31 cellular contexts compared by ENCODE assay signal in genomic region chr18:49072940-49073339, GRCh38.
DNase-seq lines count a peak whose midpoint lies in the region; ATAC-seq, FAIRE-seq and TF ChIP-seq lines count a peak whose summit lies in the region.
"Had no signal": no experiment of that assay in that cellular context is flagged by ENCODE, and none has a peak within 500 bp of the region (broad histone marks: within the 10 kb centered on the region; RNA-seq: fewer than 3 reads in every experiment).

No MANE protein-coding gene starts in this region.

- H3K4me3 ChIP-seq in GM23248 (peak overlapping the region; percentile 48), K562 (no peak overlapping the region), hepatocyte (peak overlapping the region; percentile 1), stomach (no peak overlapping the region)
- H3K4me3 ChIP-seq: PC-9, spleen, transverse colon had no signal

- H3K9me3 ChIP-seq in GM23248 (ENCODE audit: low read depth) (no peaks in the 10 kb centered on the region), K562 (replicated peaks; ENCODE audit: control insufficient read depth, insufficient read depth, low read depth, low read length) (no peaks in the 10 kb centered on the region), hepatocyte (ENCODE audit: low read depth) (no peaks in the 10 kb centered on the region), stomach (no peaks in the 10 kb centered on the region)
- H3K9me3 ChIP-seq: spleen, transverse colon had no signal

- H3K79me2 ChIP-seq in GM23248 (ENCODE audit: insufficient read depth) (no peaks in the 10 kb centered on the region), K562 (ENCODE audit: control insufficient read depth, insufficient read depth, low read length) (no peaks in the 10 kb centered on the region), hepatocyte (no peaks in the 10 kb centered on the region)

- no peaks in the 10 kb centered on the region for H4K20me1 ChIP-seq in GM23248 (ENCODE audit: insufficient read depth)
- no peaks in the 10 kb centered on the region for H4K20me1 ChIP-seq in K562 (replicated peaks; ENCODE audit: control insufficient read depth, insufficient read depth, low read length)
- no peaks in the 10 kb centered on the region for H4K20me1 ChIP-seq in hepatocyte (ENCODE audit: insufficient read depth, poor library complexity, severe bottlenecking)

- intact Hi-C loops in K562 (cut with micrococcal nuclease): no loop called here
- intact Hi-C loops in stomach (cut with DNase I; ENCODE audit: low total_unique reads): no loop called here

- TF ChIP-seq RAD21 in K562 (CRISPR knock-in tag; conservative IDR thresholded peaks at IDR 0.05 in 1 of 2, IDR thresholded peaks at IDR 0.05 in 1 of 2): no peak

- H3F3A ChIP-seq in GM23248 (ENCODE audit: insufficient read depth): no peaks in the 10 kb centered on the region; the same call in 1 of the 2 replicates

- in situ Hi-C loops in GM23248 (cut with MboI): loop anchor here (25.0 kb wide), 1 partner anchor 386 kb away; no protein-coding TSS in a partner anchor
- in situ Hi-C loops in K562 (cut with MboI): no loop called here

- BruUV-seq in K562 (replicated peaks; lab: Mats Ljungman, UMichigan): no TSS peak

- H3K9ac ChIP-seq in GM23248 (peak overlapping the region; percentile 47), K562 (ENCODE audit: insufficient read depth in 1 of 2, low read depth in 2 of 2, low read length in 2 of 2) (peak overlapping the region in 1 of 2 experiments; percentile 42; a peak in 1 of 4 replicates)

- DNase-seq in GM23248: peak; percentile 50
- no peak for DNase-seq in K562 (ENCODE audit: extremely low read depth in 1 of 4, low spot score in 3 of 4)
- DNase-seq in hepatocyte (ENCODE audit: low spot score): no peak
- no peak for DNase-seq in stomach
- no peak for DNase-seq in caudate nucleus (lab: John Stamatoyannopoulos, UW)
- no peak for DNase-seq in activated CD4-positive, CD25-positive, alpha-beta regulatory T cell (lab: John Stamatoyannopoulos, UW)
- no peak for DNase-seq in GM20000 (ENCODE audit: low spot score)
- DNase-seq in epidermal melanocyte (ENCODE audit: insufficient read length, low spot score): no peak
- DNase-seq: activated CD4-positive, alpha-beta memory T cell treated with anti-CD3 and anti-CD28 coated beads for 36 hours; activated CD8-positive, alpha-beta memory T cell treated with anti-CD3 and anti-CD28 coated beads, Interleukin-2, amount 50 U/mL, for 48 hours; activated effector memory CD4-positive, alpha-beta T cell treated with Interleukin-2 at 50 U/mL for 16 hours; activated naive CD8-positive, alpha-beta T cell treated with anti-CD3 and anti-CD28 coated beads, Interleukin-2, amount 10 ng/mL, durations not matched to agents 7 days and 5 days; CD4-positive, CD25-positive, alpha-beta regulatory T cell; DMS153; effector memory CD8-positive, alpha-beta T cell; GDM1; glutamatergic neuron; Karpas-422; mammary epithelial cell; MV-4-11; NCI-H510A; PC-9; spleen; stimulated activated CD4-positive, alpha-beta T cell treated with anti-CD3 and anti-CD28 coated beads, Interleukin-2, amount 100 ng/mL, for 48 hours; stimulated activated naive CD4-positive, alpha-beta T cell; T1000; transverse colon had no signal

- TF ChIP-seq EP300 in K562 (IDR thresholded peaks at IDR 0.05; ENCODE audit: low read length) (no peak), stomach (IDR thresholded peaks at IDR 0.05) (no peak)

- H3K36me3 ChIP-seq in GM23248 (ENCODE audit: low read depth): no peaks in the 10 kb centered on the region
- H3K36me3 ChIP-seq in K562 (ENCODE audit: control insufficient read depth, insufficient read depth, low read length): no peaks in the 10 kb centered on the region
- H3K36me3 ChIP-seq in hepatocyte (replicated peaks; ENCODE audit: insufficient read depth, low read depth): no peaks in the 10 kb centered on the region
- no peaks in the 10 kb centered on the region for H3K36me3 ChIP-seq in stomach
- H3K36me3 ChIP-seq: spleen, transverse colon had no signal

- TF ChIP-seq POLR2A in K562 (conservative IDR thresholded peaks at IDR 0.05): no peak
- TF ChIP-seq POLR2A in stomach (IDR thresholded peaks at IDR 0.05): no peak

- H3K4me1 ChIP-seq in GM23248 (ENCODE audit: insufficient read depth) (peaks cover 11% of the 10 kb centered on the region), K562 (replicated peaks in 1 of 2; ENCODE audit: control insufficient read depth in 2 of 2, insufficient read depth in 2 of 2, low read length in 2 of 2) (peaks cover 5 to 41% of the 10 kb centered on the region in 2 experiments; a peak in 4 of 5 replicates), hepatocyte (ENCODE audit: insufficient read depth) (peaks cover 55% of the 10 kb centered on the region), stomach (peaks cover 0 to 25% (median 13%) of the 10 kb centered on the region in 4 donors)
- H3K4me1 ChIP-seq: spleen had no signal

- H3K9me2 ChIP-seq in GM23248 (ENCODE audit: insufficient read depth): no peaks in the 10 kb centered on the region
- no peaks in the 10 kb centered on the region for H3K9me2 ChIP-seq in hepatocyte (replicated peaks; ENCODE audit: insufficient read depth)

- POLR2A ChIA-PET in K562 (lab: Yijun Ruan, JAX): interaction anchor here (1.0 kb wide), 2 partner anchors 10 to 20 kb away, joined by 3 to 4 read pairs; no protein-coding TSS in a partner anchor

- TF ChIP-seq CTCF in K562 (IDR thresholded peaks at IDR 0.05 in 2 of 3, conservative IDR thresholded peaks at IDR 0.05 in 1 of 3; ENCODE audit: insufficient read depth in 2 of 3, low read depth in 1 of 3, low read length in 3 of 3) (no peak), hepatocyte (IDR thresholded peaks at IDR 0.05; ENCODE audit: poor library complexity) (no peak), stomach (IDR thresholded peaks at IDR 0.05) (no peak), GM20000 (IDR thresholded peaks at IDR 0.05; ENCODE audit: extremely low read depth, missing control alignments) (no peak)

- H2AFZ ChIP-seq in GM23248 (peak overlapping the region; percentile 35), K562 (ENCODE audit: low read depth, low read length) (peak overlapping the region; percentile 83), hepatocyte (peak overlapping the region; percentile 1)
- H2AFZ ChIP-seq: PC-9 had no signal

- H3K27ac ChIP-seq in GM23248: peak overlapping the region; percentile 44
- H3K27ac ChIP-seq in K562 (ENCODE audit: extremely low read depth, low read depth, low read length): peak overlapping the region; percentile 67
- peak overlapping the region; percentile 88 for H3K27ac ChIP-seq in hepatocyte
- peak overlapping the region in 4 of 5 donors; percentile 21 to 63 (median 30) for H3K27ac ChIP-seq in stomach
- H3K27ac ChIP-seq in caudate nucleus (ENCODE audit: low read depth, low read length): no peak overlapping the region
- H3K27ac ChIP-seq: PC-9, spleen, transverse colon had no signal

- H3K27me3 ChIP-seq in GM23248 (replicated peaks; ENCODE audit: insufficient read depth) (no peaks in the 10 kb centered on the region), K562 (ENCODE audit: control insufficient read depth in 2 of 2, insufficient read depth in 2 of 2, low read length in 2 of 2) (no peaks in the 10 kb centered on the region), hepatocyte (no peaks in the 10 kb centered on the region), stomach (no peaks in the 10 kb centered on the region)
- H3K27me3 ChIP-seq: spleen, transverse colon had no signal

- 54 to 56% methylated on average over 3 of the region's 3 CpGs for WGBS in GM23248 (ENCODE audit: low coverage in 1 of 2, low lambda C conversion rate in 2 of 2, missing lambda C conversion rate in 2 of 2), 2 experiments
- WGBS in K562 (ENCODE audit: insufficient coverage, low coverage, missing lambda C conversion rate): 3% methylated on average over 3 of the region's 3 CpGs
- 44% methylated on average over 3 of the region's 3 CpGs for WGBS in hepatocyte (ENCODE audit: low lambda C conversion rate, missing lambda C conversion rate)
- 40 to 60% (median 45%) methylated on average over 3 of the region's 3 CpGs for WGBS in stomach, 5 donors

- CTCF ChIA-PET in K562 (lab: Yijun Ruan, JAX; ENCODE audit: low intra/inter-chr PET ratio): no interaction called here

- no peak for FAIRE-seq in K562 (lab: Jason Lieb, UNC)
- FAIRE-seq: GM18507, H54 had no signal

- ATAC-seq in K562: no peak
- ATAC-seq: effector memory CD8-positive, alpha-beta T cell; esophagus mucosa; WTC11 had no signal

- H3K9me1 ChIP-seq in K562 (ENCODE audit: control insufficient read depth, insufficient read depth, low read length): no peaks in the 10 kb centered on the region

- H3K4me2 ChIP-seq in GM23248 (ENCODE audit: unreplicated experiment) (peak overlapping the region; percentile 72), K562 (ENCODE audit: insufficient read depth, low read length) (peak overlapping the region; percentile 64), hepatocyte (peak overlapping the region; percentile 61)
- H3K4me2 ChIP-seq: PC-9 had no signal

TF ChIP-seq in K562, 482 proteins besides CTCF, POLR2A, EP300 and RAD21:
- peak in 1 of 2 experiments; percentile 8 for TF ChIP-seq AFF1 (IDR thresholded peaks at IDR 0.05; ENCODE audit: low read depth in 1 of 2, partially characterized antibody in 2 of 2)
- TF ChIP-seq SRF (CRISPR knock-in tag; IDR thresholded peaks at IDR 0.05): no peak

Comparison
In these comparisons a context has a peak if more than half of its experiments do, and no peak if none do; other contexts are left out.
1. H2AFZ ChIP-seq: peak in every context shown above with its lines; median percentile 83 in K562; 35 in GM23248; 1 in hepatocyte.
2. H3K4me3 ChIP-seq: peak in GM23248 (single experiment) and hepatocyte (single experiment); none in K562 (single experiment) and stomach (0 of 4).
3. Peak in every context shown above with its lines, with median percentiles within 50 percentile points of each other: H3K4me2 ChIP-seq.